In the genomic region with DNA sequence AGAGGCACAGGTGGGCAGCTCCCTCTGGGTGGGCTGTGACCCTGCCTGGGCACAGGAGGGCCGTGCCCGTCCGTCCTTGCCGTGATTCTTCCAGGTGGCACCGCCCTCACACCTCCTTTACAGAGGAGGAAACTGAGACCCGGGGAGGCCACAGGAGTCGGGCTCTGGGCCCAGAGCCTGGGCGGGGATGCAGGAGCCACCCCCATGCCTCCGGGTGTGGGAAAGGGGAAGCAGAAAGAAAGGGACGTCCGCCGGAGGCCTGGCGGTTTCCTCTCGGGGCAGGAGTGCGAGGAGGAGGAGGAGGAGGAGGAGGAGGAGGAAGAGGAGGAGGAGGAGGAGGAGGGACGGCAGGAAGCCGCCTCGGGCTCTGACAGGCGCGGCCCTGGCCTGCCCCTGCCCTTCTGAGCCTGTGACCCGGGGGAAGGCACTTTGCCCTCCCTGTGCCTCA, we compare ENCODE assay signal across 10 cellular contexts. TPM values are rescaled to one million over a fixed set of nuclear protein-coding genes. Genes with fewer than 3 reads are reported as not detected.
DNase-seq lines count a peak whose midpoint lies in the region; ATAC-seq and TF ChIP-seq lines count a peak whose summit lies in the region.
"Had no signal": no experiment of that assay in that cellular context is flagged by ENCODE, and none has a peak within 500 bp of the region (broad histone marks: within the 10 kb centered on the region; RNA-seq: fewer than 3 reads in every experiment).

No MANE protein-coding gene starts in this region.

- H4K20me1 ChIP-seq in osteoblast (ENCODE audit: insufficient read depth, low read length), result peaks cover 59% of the 10 kb centered on the region
- peaks cover 6% of the 10 kb centered on the region; the same call in 1 of the 2 replicates for H4K20me1 ChIP-seq in Karpas-422 (ENCODE audit: insufficient read depth, low read depth, low read length)

- H3K4me2 ChIP-seq in osteoblast (ENCODE audit: insufficient read depth, low read length), result no peak overlapping the region
- no peak overlapping the region for H3K4me2 ChIP-seq in Karpas-422 (ENCODE audit: low read depth, low read length, poor library complexity, severe bottlenecking)

- no peak for TF ChIP-seq POLR2A in testis (IDR thresholded peaks at IDR 0.05)

- intact Hi-C loops in dorsolateral prefrontal cortex (cut with DNase I), result no loop called here
- intact Hi-C loops in testis (cut with DNase I; ENCODE audit: low total_unique reads), result no loop called here

- no peaks in the 10 kb centered on the region for H3K9me2 ChIP-seq in Karpas-422 (replicated peaks; ENCODE audit: insufficient read depth, low read length)

- peak overlapping the region; percentile 85 for H3K27ac ChIP-seq in RWPE1
- peak overlapping the region in 42 of 59 donors; percentile 6 to 81 (median 60) for H3K27ac ChIP-seq in dorsolateral prefrontal cortex
- peak overlapping the region; percentile 16 for H3K27ac ChIP-seq in osteoblast (ENCODE audit: low read depth, low read length)
- no peak overlapping the region for H3K27ac ChIP-seq in Karpas-422 (ENCODE audit: low read length)
- H3K27ac ChIP-seq in testis, result peak overlapping the region in 1 of 2 donors; percentile 4
- H3K27ac ChIP-seq: thoracic aorta had no signal

- no peak for ATAC-seq in HG02852 (IDR thresholded peaks at IDR 0.05; ENCODE audit: unreplicated experiment)

- POLR2A ChIA-PET in RWPE1 (lab: Yijun Ruan, JAX; ENCODE audit: low non-redundant PET), result no interaction called here

- CTCF ChIA-PET in RWPE1 (lab: Yijun Ruan, JAX), result interaction anchor here (2.7 kb wide), 1 partner anchor 32 kb away, joined by 6 read pairs; no protein-coding TSS in a partner anchor

- H3K36me3 ChIP-seq in osteoblast (ENCODE audit: insufficient read depth, low read length) (peaks cover 12% of the 10 kb centered on the region), Karpas-422 (ENCODE audit: insufficient read depth, low read length) (no peaks in the 10 kb centered on the region), testis (ENCODE audit: low read depth, missing control alignments) (no peaks in the 10 kb centered on the region)
- H3K36me3 ChIP-seq: thoracic aorta had no signal

- no peaks in the 10 kb centered on the region for H3K27me3 ChIP-seq in dorsolateral prefrontal cortex
- H3K27me3 ChIP-seq in osteoblast (ENCODE audit: insufficient read depth, low read length), result no peaks in the 10 kb centered on the region
- H3K27me3 ChIP-seq in Karpas-422 (ENCODE audit: low read length), result no peaks in the 10 kb centered on the region
- no peaks in the 10 kb centered on the region for H3K27me3 ChIP-seq in testis

- no peak overlapping the region for H3K9ac ChIP-seq in Karpas-422 (ENCODE audit: low read length)

- H3K4me1 ChIP-seq in osteoblast (ENCODE audit: insufficient read depth, low read length) (peaks cover 74% of the 10 kb centered on the region), Karpas-422 (ENCODE audit: low read length) (peaks cover 32% of the 10 kb centered on the region), testis (peaks cover 9% of the 10 kb centered on the region)

- no peak overlapping the region for H2AFZ ChIP-seq in osteoblast (ENCODE audit: low read length)
- no peak overlapping the region for H2AFZ ChIP-seq in Karpas-422 (ENCODE audit: low read length)

- H3K79me2 ChIP-seq in osteoblast (ENCODE audit: insufficient read depth, low read length), result peaks cover 99% of the 10 kb centered on the region
- peaks cover 46% of the 10 kb centered on the region for H3K79me2 ChIP-seq in Karpas-422 (ENCODE audit: low read length)

- no peaks in the 10 kb centered on the region for H3K9me3 ChIP-seq in osteoblast (ENCODE audit: low read depth, low read length)
- H3K9me3 ChIP-seq in Karpas-422 (ENCODE audit: low read length), result no peaks in the 10 kb centered on the region
- no peaks in the 10 kb centered on the region for H3K9me3 ChIP-seq in testis
- H3K9me3 ChIP-seq: thoracic aorta had no signal

- TF ChIP-seq CTCF in RWPE1 (conservative IDR thresholded peaks at IDR 0.05; ENCODE audit: low read depth) (no peak), dorsolateral prefrontal cortex (IDR thresholded peaks at IDR 0.05 in 54 of 56, conservative IDR thresholded peaks at IDR 0.05 in 2 of 56; ENCODE audit: low read depth in 1 of 56, partially characterized antibody in 56 of 56) (no peak), osteoblast (IDR thresholded peaks at IDR 0.05; ENCODE audit: extremely low read depth, low read depth, low read length) (no peak), testis (IDR thresholded peaks at IDR 0.05) (no peak)

- peak overlapping the region in 4 of 59 donors; percentile 8 to 30 (median 20) for H3K4me3 ChIP-seq in dorsolateral prefrontal cortex
- no peak overlapping the region for H3K4me3 ChIP-seq in osteoblast (ENCODE audit: insufficient read depth, low read length)
- no peak overlapping the region for H3K4me3 ChIP-seq in Karpas-422 (ENCODE audit: low read length)
- no peak overlapping the region for H3K4me3 ChIP-seq in testis
- H3K4me3 ChIP-seq: thoracic aorta had no signal

- peak; percentile 72 for DNase-seq in GF-D8 (lab: John Stamatoyannopoulos, UW)
- no peak for DNase-seq in RWPE1 (ENCODE audit: low spot score)
- DNase-seq in dorsolateral prefrontal cortex, result no peak
- peak; percentile 36 for DNase-seq in osteoblast (ENCODE audit: insufficient read length, low spot score, missing footprints)
- no peak for DNase-seq in Karpas-422
- no peak for DNase-seq in testis
- DNase-seq in NCI-H510A treated with DMSO at 0.1 percent for 48 hours (lab: John Stamatoyannopoulos, UW), result no peak
- DNase-seq: NCI-H524 treated with DMSO at 0.1 percent for 48 hours had no signal

- WGBS in testis, 2 donors, result 70 to 71% methylated on average over 13 to 21 of the region's 21 CpGs

RNA-seq across cellular contexts. Expression of a gene that starts 23.0 kb away (rescaled TPM):
- total RNA-seq in dorsolateral prefrontal cortex (10 to 100 TPM in 116 of 120 experiments, 1 to 10 TPM in 4; 8.5 to 28.7 (median 14.8) TPM), osteoblast (32.4 and 51.4 TPM in 2 replicates), testis (10 to 100 TPM; 36.9 to 38.1 TPM)
- 16.7 and 20.8 TPM in 2 replicates for total RNA-seq in Karpas-422 (2014; rRNA removed; shearing (Covaris generic); ENCODE audit: low replicate concordance)
- 22.0 TPM for polyA plus RNA-seq in testis (ENCODE audit: insufficient read depth, low read depth, low replicate concordance)

RNA-seq across cellular contexts. Expression of a gene that starts 59.9 kb away (rescaled TPM):
- total RNA-seq in dorsolateral prefrontal cortex, result 10 to 100 TPM in 12 of 120 experiments, 1 to 10 TPM in 108; 2.7 to 15.7 (median 7.2) TPM
- 8.3 and 9.1 TPM in 2 replicates for total RNA-seq in osteoblast
- 0.11 and 0.61 TPM in 2 replicates for total RNA-seq in Karpas-422 (2014; rRNA removed; shearing (Covaris generic); ENCODE audit: low replicate concordance)
- 10 to 100 TPM; 16.1 to 27.2 TPM for total RNA-seq in testis
- polyA plus RNA-seq in testis (ENCODE audit: insufficient read depth, low read depth, low replicate concordance), result 13.7 TPM

Comparison
In these comparisons a context has a peak if more than half of its experiments do, and no peak if none do; other contexts are left out.
1. DNase-seq: peak in GF-D8 (single experiment) and osteoblast (single experiment); none in RWPE1 (single experiment), dorsolateral prefrontal cortex (0 of 10), Karpas-422 (single experiment), testis (single experiment) and NCI-H510A treated with DMSO at 0.1 percent for 48 hours (single experiment).